In the genomic region with DNA sequence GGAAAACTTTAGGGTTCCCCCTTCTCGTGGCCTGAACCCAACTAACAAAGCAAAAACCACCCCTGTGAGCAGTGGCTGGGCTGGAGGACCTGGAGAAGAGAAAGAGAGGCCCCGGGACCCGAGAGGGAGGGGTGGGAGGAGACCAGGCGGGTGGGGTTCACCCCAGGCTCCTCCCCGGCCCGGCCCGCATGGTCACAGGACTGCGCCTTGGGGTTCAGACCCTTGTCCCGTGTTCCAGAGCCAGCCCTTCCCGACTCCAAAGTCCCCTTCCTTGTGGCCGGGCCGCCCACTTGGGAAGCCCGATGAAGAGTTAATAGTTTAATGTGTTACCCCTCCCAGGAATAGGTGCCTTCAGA, we compare ENCODE assay signal across 8 cellular contexts. TPM values are rescaled to one million over a fixed set of nuclear protein-coding genes. Genes with fewer than 3 reads are reported as not detected.
A peak's percentile ranks its signal among the peaks of the same experiment; 100 is the strongest.
DNase-seq lines count a peak whose midpoint lies in the region; ATAC-seq and TF ChIP-seq lines count a peak whose summit lies in the region.

No MANE protein-coding gene starts in this region.

- H3K27ac ChIP-seq in breast epithelium (peak overlapping the region; percentile 64 to 77), liver (ENCODE audit: low read depth in 1 of 2, low read length in 2 of 2) (no peak overlapping the region), thymus (ENCODE audit: low read depth) (no peak overlapping the region)
- H3K27ac ChIP-seq in naive thymus-derived CD4-positive, alpha-beta T cell (ENCODE audit: low read depth, low read length) = no peak overlapping the region

- H3K4me3 ChIP-seq in breast epithelium (peak overlapping the region; percentile 21 to 80 (median 75)), liver (ENCODE audit: low read depth in 1 of 3, low read length in 3 of 3) (peak overlapping the region in 2 of 3 donors; percentile 81 to 84), thymus (ENCODE audit: low read length) (peak overlapping the region; percentile 39)
- no peak overlapping the region for H3K4me3 ChIP-seq in naive thymus-derived CD4-positive, alpha-beta T cell (ENCODE audit: low read length)

- H3K9me3 ChIP-seq in breast epithelium = no peaks in the 10 kb centered on the region
- no peaks in the 10 kb centered on the region for H3K9me3 ChIP-seq in liver (ENCODE audit: control insufficient read depth in 4 of 4, low read length in 3 of 4)
- H3K9me3 ChIP-seq in thymus (ENCODE audit: control insufficient read depth) = peaks cover 2% of the 10 kb centered on the region
- no peaks in the 10 kb centered on the region for H3K9me3 ChIP-seq in naive thymus-derived CD4-positive, alpha-beta T cell (ENCODE audit: control insufficient read depth in 2 of 3, low read length in 3 of 3)

- DNase-seq in activated T-cell treated with anti-CD3 and anti-CD28 coated beads, Interleukin-2, amount 50 U/mL, for 4 hours = no peak
- no peak for DNase-seq in activated T-cell treated with anti-CD3 and anti-CD28 coated beads, Interleukin-2, amount 50 U/mL, for 24 hours
- DNase-seq in breast epithelium (ENCODE audit: low spot score in 2 of 2) (no peak), DMS 273 (lab: John Stamatoyannopoulos, UW; ENCODE audit: unreplicated experiment) (no peak), COR-L47 (lab: John Stamatoyannopoulos, UW) (no peak)
- no peak for DNase-seq in naive thymus-derived CD4-positive, alpha-beta T cell

- peaks cover 11% of the 10 kb centered on the region for H3K4me1 Mint-ChIP-seq in activated T-cell treated with anti-CD3 and anti-CD28 coated beads, Interleukin-2, amount 50 U/mL, for 4 hours (ENCODE audit: low read depth)
- H3K4me1 Mint-ChIP-seq in activated T-cell treated with anti-CD3 and anti-CD28 coated beads, Interleukin-2, amount 50 U/mL, for 24 hours (ENCODE audit: low read depth) = peaks cover 6% of the 10 kb centered on the region
- H3K4me1 Mint-ChIP-seq in naive thymus-derived CD4-positive, alpha-beta T cell = peaks cover 0 to 10% (median 6%) of the 10 kb centered on the region in 7 donors

- TF ChIP-seq CTCF in breast epithelium (IDR thresholded peaks at IDR 0.05) = no peak
- TF ChIP-seq CTCF in liver (IDR thresholded peaks at IDR 0.05; ENCODE audit: low read depth, low read length, missing input control) = no peak

- CTCF ChIA-PET in naive thymus-derived CD4-positive, alpha-beta T cell (lab: Charles Lee) = no interaction called here

- H3K9ac ChIP-seq in liver (ENCODE audit: low read depth in 1 of 2, low read length in 2 of 2) = peak overlapping the region in 1 of 2 donors; percentile 47

- TF ChIP-seq POLR2A in breast epithelium (IDR thresholded peaks at IDR 0.05) = no peak

- WGBS in liver = 15% methylated on average over 13 of the region's 13 CpGs
- WGBS in thymus = 15% methylated on average over 13 of the region's 13 CpGs

- no peak overlapping the region for H3K27ac Mint-ChIP-seq in activated T-cell treated with anti-CD3 and anti-CD28 coated beads, Interleukin-2, amount 50 U/mL, for 24 hours
- H3K27ac Mint-ChIP-seq in naive thymus-derived CD4-positive, alpha-beta T cell = no peak overlapping the region

- peaks cover 20% of the 10 kb centered on the region for H3K27me3 Mint-ChIP-seq in activated T-cell treated with anti-CD3 and anti-CD28 coated beads, Interleukin-2, amount 50 U/mL, for 4 hours (ENCODE audit: low read depth)
- peaks cover 30% of the 10 kb centered on the region for H3K27me3 Mint-ChIP-seq in activated T-cell treated with anti-CD3 and anti-CD28 coated beads, Interleukin-2, amount 50 U/mL, for 24 hours
- peaks cover 0 to 35% (median 19%) of the 10 kb centered on the region in 5 donors for H3K27me3 Mint-ChIP-seq in naive thymus-derived CD4-positive, alpha-beta T cell

- ATAC-seq in activated T-cell treated with anti-CD3 and anti-CD28 coated beads, Interleukin-2, amount 50 U/mL, for 4 hours = no peak
- no peak for ATAC-seq in naive thymus-derived CD4-positive, alpha-beta T cell

- intact Hi-C loops in breast epithelium (cut with DNase I; ENCODE audit: low total_unique reads) = no loop called here
- intact Hi-C loops in naive thymus-derived CD4-positive, alpha-beta T cell (cut with micrococcal nuclease) = no loop called here

- H3K36me3 ChIP-seq in breast epithelium (no peaks in the 10 kb centered on the region), liver (ENCODE audit: control insufficient read depth in 4 of 4, insufficient read depth in 3 of 4, low read depth in 1 of 4, low read length in 3 of 4) (peaks cover 0 to 3% (median 0%) of the 10 kb centered on the region in 4 donors), thymus (ENCODE audit: control insufficient read depth, insufficient read depth) (no peaks in the 10 kb centered on the region)
- no peaks in the 10 kb centered on the region for H3K36me3 ChIP-seq in naive thymus-derived CD4-positive, alpha-beta T cell (ENCODE audit: control insufficient read depth in 2 of 3, insufficient read depth in 3 of 3, low read length in 3 of 3)

- H3K4me3 Mint-ChIP-seq in activated T-cell treated with anti-CD3 and anti-CD28 coated beads, Interleukin-2, amount 50 U/mL, for 4 hours = peak overlapping the region; percentile 25
- H3K4me3 Mint-ChIP-seq in activated T-cell treated with anti-CD3 and anti-CD28 coated beads, Interleukin-2, amount 50 U/mL, for 24 hours = no peak overlapping the region
- peak overlapping the region in 3 of 10 donors; percentile 41 to 53 (median 42) for H3K4me3 Mint-ChIP-seq in naive thymus-derived CD4-positive, alpha-beta T cell

- H3K4me1 ChIP-seq in breast epithelium = no peaks in the 10 kb centered on the region
- H3K4me1 ChIP-seq in liver (ENCODE audit: control insufficient read depth in 4 of 4, insufficient read depth in 4 of 4, low read length in 3 of 4) = peaks cover 9 to 13% (median 10%) of the 10 kb centered on the region in 4 donors
- H3K4me1 ChIP-seq in thymus (ENCODE audit: control insufficient read depth, insufficient read depth, low read length) = peaks cover 2% of the 10 kb centered on the region
- peaks cover 0 to 6% of the 10 kb centered on the region in 2 donors for H3K4me1 ChIP-seq in naive thymus-derived CD4-positive, alpha-beta T cell (ENCODE audit: control insufficient read depth in 2 of 2, insufficient read depth in 2 of 2, low read length in 2 of 2)

- H3K9me3 Mint-ChIP-seq in activated T-cell treated with anti-CD3 and anti-CD28 coated beads, Interleukin-2, amount 50 U/mL, for 4 hours = no peaks in the 10 kb centered on the region
- H3K9me3 Mint-ChIP-seq in activated T-cell treated with anti-CD3 and anti-CD28 coated beads, Interleukin-2, amount 50 U/mL, for 24 hours = no peaks in the 10 kb centered on the region
- no peaks in the 10 kb centered on the region for H3K9me3 Mint-ChIP-seq in naive thymus-derived CD4-positive, alpha-beta T cell

- TF ChIP-seq RAD21 in liver (IDR thresholded peaks at IDR 0.05) = no peak

- POLR2A ChIA-PET in naive thymus-derived CD4-positive, alpha-beta T cell (lab: Charles Lee) = no interaction called here

- H3K27me3 ChIP-seq in breast epithelium = peaks cover 0 to 4% of the 10 kb centered on the region in 2 donors
- no peaks in the 10 kb centered on the region for H3K27me3 ChIP-seq in liver (ENCODE audit: control insufficient read depth in 4 of 4, insufficient read depth in 4 of 4, low read length in 3 of 4)
- H3K27me3 ChIP-seq in thymus (ENCODE audit: control insufficient read depth, insufficient read depth) = peaks cover 34% of the 10 kb centered on the region
- H3K27me3 ChIP-seq in naive thymus-derived CD4-positive, alpha-beta T cell (ENCODE audit: control insufficient read depth in 2 of 2, insufficient read depth in 2 of 2, low read length in 2 of 2) = peaks cover 0 to 6% of the 10 kb centered on the region in 2 donors

- no peaks in the 10 kb centered on the region for H3K36me3 Mint-ChIP-seq in activated T-cell treated with anti-CD3 and anti-CD28 coated beads, Interleukin-2, amount 50 U/mL, for 4 hours (ENCODE audit: insufficient read depth)
- no peaks in the 10 kb centered on the region for H3K36me3 Mint-ChIP-seq in activated T-cell treated with anti-CD3 and anti-CD28 coated beads, Interleukin-2, amount 50 U/mL, for 24 hours (ENCODE audit: low read depth)
- H3K36me3 Mint-ChIP-seq in naive thymus-derived CD4-positive, alpha-beta T cell = no peaks in the 10 kb centered on the region

TF ChIP-seq in liver, 16 proteins besides CTCF, POLR2A, EP300 and RAD21:
- TF ChIP-seq, protein P1, sequence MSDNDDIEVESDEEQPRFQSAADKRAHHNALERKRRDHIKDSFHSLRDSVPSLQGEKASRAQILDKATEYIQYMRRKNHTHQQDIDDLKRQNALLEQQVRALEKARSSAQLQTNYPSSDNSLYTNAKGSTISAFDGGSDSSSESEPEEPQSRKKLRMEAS (IDR thresholded peaks at IDR 0.05) = no peak
- TF ChIP-seq HNF4A (conservative IDR thresholded peaks at IDR 0.05) = peak in 1 of 2 donors; percentile 65

RNA-seq across cellular contexts. Expression of a gene that starts 0.9 kb away (rescaled TPM):
- under 1 TPM in 2 of 3 donors, not detected in 1; 0.05 to 0.11 TPM for total RNA-seq in activated T-cell treated with anti-CD3 and anti-CD28 coated beads, Interleukin-2, amount 50 U/mL, for 4 hours
- 10 to 100 TPM in 2 of 3 donors, not detected in 1; 11.8 to 21.5 TPM for total RNA-seq in breast epithelium
- total RNA-seq in liver = 1 to 10 TPM; 4.9 TPM
- polyA plus RNA-seq in liver = 1 to 10 TPM; 1.8 to 3.3 TPM
- 3.1 TPM for polyA plus RNA-seq in thymus
- not detected for total RNA-seq in naive thymus-derived CD4-positive, alpha-beta T cell
- polyA plus RNA-seq in naive thymus-derived CD4-positive, alpha-beta T cell = not detected

RNA-seq across cellular contexts. Expression of a gene that starts 49.9 kb away (rescaled TPM):
- total RNA-seq in activated T-cell treated with anti-CD3 and anti-CD28 coated beads, Interleukin-2, amount 50 U/mL, for 4 hours = under 1 TPM; 0.45 to 0.54 (median 0.48) TPM
- total RNA-seq in breast epithelium (100 to 1,000 TPM in 2 of 3 donors, 1 to 10 TPM in 1; 5.1 to 566 (median 212) TPM), liver (100 to 1,000 TPM in 1 of 2 donors, 10 to 100 TPM in 1; 10.6 to 484 TPM)
- polyA plus RNA-seq in liver (100 to 1,000 TPM; 382 to 540 TPM), thymus (0.62 TPM)
- not detected for total RNA-seq in naive thymus-derived CD4-positive, alpha-beta T cell
- polyA plus RNA-seq in naive thymus-derived CD4-positive, alpha-beta T cell = under 1 TPM; 0.10 to 0.53 TPM

Comparison
In these comparisons a context has a peak if more than half of its experiments do, and no peak if none do; other contexts are left out.
1. H3K27ac ChIP-seq: peak in breast epithelium (2 of 2); none in liver (0 of 2), thymus (single experiment) and naive thymus-derived CD4-positive, alpha-beta T cell (single experiment).